Comparison of ENCODE assay signal across 8 cellular contexts in genomic region chr15:76932090-76932966, GRCh38. TPM values are rescaled to one million over a fixed set of nuclear protein-coding genes. Genes with fewer than 3 reads are reported as not detected.
DNase-seq lines count a peak whose midpoint lies in the region; ATAC-seq, FAIRE-seq and TF ChIP-seq lines count a peak whose summit lies in the region.

No MANE protein-coding gene starts in this region.

- WGBS in pancreas, 2 donors, result 11 to 12% methylated on average over 20 of the region's 20 CpGs

- FAIRE-seq in GM19239 (lab: Jason Lieb, UNC), result peak; percentile 80
- no peak for FAIRE-seq in pancreas (lab: Jason Lieb, UNC)

- intact Hi-C loops in pancreas (cut with DNase I), result no loop called here

- TF ChIP-seq CTCF in epithelial cell of proximal tubule (conservative IDR thresholded peaks at IDR 0.05; ENCODE audit: low read depth, low read length), result no peak
- TF ChIP-seq CTCF in pancreas (IDR thresholded peaks at IDR 0.05), result no peak

- DNase-seq in GM19239 (ENCODE audit: insufficient read length, low spot score), result no peak
- no peak for DNase-seq in epithelial cell of proximal tubule (ENCODE audit: low read depth)
- DNase-seq in pancreas, result no peak
- no peak for DNase-seq in NCI-H2107 treated with DMSO at 0.1 percent for 48 hours (lab: John Stamatoyannopoulos, UW; ENCODE audit: unreplicated experiment)
- no peak for DNase-seq in DMS153 treated with DMSO at 0.1 percent for 48 hours (lab: John Stamatoyannopoulos, UW; ENCODE audit: unreplicated experiment)

- H3K27me3 ChIP-seq in ACC112 (ENCODE audit: insufficient read depth, low read length) (no peaks in the 10 kb centered on the region), pancreas (no peaks in the 10 kb centered on the region)

- H2AFZ ChIP-seq in ACC112 (ENCODE audit: low read length, unreplicated experiment), result peak overlapping the region; percentile 94

- H3K27ac ChIP-seq in ACC112 (ENCODE audit: low read depth, low read length), result no peak overlapping the region
- H3K27ac ChIP-seq in pancreas, result peak overlapping the region; percentile 39 to 76 (median 75)

- peaks cover 13% of the 10 kb centered on the region for H3K79me2 ChIP-seq in ACC112 (ENCODE audit: control insufficient read depth, insufficient read depth, low read length, unreplicated experiment)

- H3K9me3 ChIP-seq in pancreas, result no peaks in the 10 kb centered on the region

- ATAC-seq in SK-N-SH treated with all-trans-retinoic acid at 6 μM for 48 hours, result 0 out of 3 replicates have a peak, but pooled peaks have one; percentile 1
- ATAC-seq in pancreas, result no peak
- ATAC-seq in HG03439 (IDR thresholded peaks at IDR 0.05; ENCODE audit: unreplicated experiment), result no peak

- H3K4me1 ChIP-seq in ACC112 (ENCODE audit: control insufficient read depth, insufficient read depth, low read length, unreplicated experiment) (peaks cover 9% of the 10 kb centered on the region), pancreas (peaks cover 0 to 10% (median 7%) of the 10 kb centered on the region in 3 donors)

- H3K4me3 ChIP-seq in ACC112 (ENCODE audit: low read depth, low read length) (peak overlapping the region; percentile 94), epithelial cell of proximal tubule (ENCODE audit: low read depth, low read length) (peak overlapping the region; percentile 77), pancreas (peak overlapping the region; percentile 65 to 79 (median 72))

- H3K36me3 ChIP-seq in ACC112 (ENCODE audit: insufficient read depth, low read length) (no peaks in the 10 kb centered on the region; the same call in 1 of the 2 replicates), pancreas (peaks cover 0 to 6% (median 3%) of the 10 kb centered on the region in 3 donors)

TF ChIP-seq in SK-N-SH treated with all-trans-retinoic acid at 6 μM for 48 hours, 23 proteins besides CTCF, POLR2A, EP300 and RAD21:
- no peak for TF ChIP-seq ARNTL (CRISPR knock-in tag; IDR thresholded peaks at IDR 0.05; ENCODE audit: borderline replicate concordance, low read depth)
- TF ChIP-seq ZFP30 (CRISPR knock-in tag; IDR thresholded peaks at IDR 0.05), result no peak
- no peak for TF ChIP-seq ZNF8 (CRISPR knock-in tag; IDR thresholded peaks at IDR 0.05)
- TF ChIP-seq ZFP3 (CRISPR knock-in tag; IDR thresholded peaks at IDR 0.05), result no peak
- no peak for TF ChIP-seq GLIS3 (CRISPR knock-in tag; IDR thresholded peaks at IDR 0.05)
- TF ChIP-seq CSDC2 (CRISPR knock-in tag; IDR thresholded peaks at IDR 0.05), result no peak
- no peak for TF ChIP-seq CREB5 (CRISPR knock-in tag; IDR thresholded peaks at IDR 0.05; ENCODE audit: low read depth)
- TF ChIP-seq SNAI2 (CRISPR knock-in tag; IDR thresholded peaks at IDR 0.05), result no peak

RNA-seq across cellular contexts. Expression of gene RCN2, which starts 0.8 kb away (rescaled TPM):
- total RNA-seq in epithelial cell of proximal tubule (82.2 and 90.1 TPM in 2 replicates), pancreas (10 to 100 TPM in 3 of 6 donors, 1 to 10 TPM in 3; 7.5 to 22.9 (median 10.9) TPM)
- polyA plus RNA-seq in pancreas, result 10 to 100 TPM; 12.5 to 21.3 TPM

RNA-seq across cellular contexts. Expression of gene SCAPER, which starts 27.2 kb away (rescaled TPM):
- total RNA-seq in epithelial cell of proximal tubule (5.4 and 13.3 TPM in 2 replicates), pancreas (10 to 100 TPM; 13.2 to 23.8 (median 15.9) TPM)
- 10 to 100 TPM in 1 of 2 donors, 1 to 10 TPM in 1; 3.0 to 11.8 TPM for polyA plus RNA-seq in pancreas
